23 cellular contexts compared by ENCODE assay signal in genomic region chr4:126539771-126540170, GRCh38.
"Had no signal": no experiment of that assay in that cellular context is flagged by ENCODE, and none has a peak within 500 bp of the region (broad histone marks: within the 10 kb centered on the region; RNA-seq: fewer than 3 reads in every experiment).

No MANE protein-coding gene starts in this region.

- H3K9me3 ChIP-seq: colonic mucosa, esophagus muscularis mucosa, esophagus squamous epithelium, gastrocnemius medialis, gastroesophageal sphincter, heart left ventricle, heart right ventricle had no signal

- H3K27ac ChIP-seq: colonic mucosa, coronary artery, dorsolateral prefrontal cortex, epithelial cell of prostate, esophagus muscularis mucosa, esophagus squamous epithelium, foreskin keratinocyte, gastrocnemius medialis, gastroesophageal sphincter, heart left ventricle, heart right ventricle, hepatocyte had no signal

- H3K4me1 ChIP-seq: colonic mucosa, esophagus muscularis mucosa, esophagus squamous epithelium, foreskin keratinocyte, gastrocnemius medialis, gastroesophageal sphincter, heart left ventricle, heart right ventricle had no signal

- DNase-seq: colonic mucosa; cortex of kidney; dermis blood vessel endothelial cell; dorsolateral prefrontal cortex; effector CD4-positive, alpha-beta T cell; effector CD8-positive, alpha-beta T cell; effector memory CD8-positive, alpha-beta T cell; endodermal cell; erythroblast; esophagus squamous epithelium; foreskin fibroblast; foreskin keratinocyte; foreskin melanocyte; gastrocnemius medialis; glutamatergic neuron; head of caudate nucleus; heart left ventricle; heart right ventricle had no signal

- H3K36me3 ChIP-seq: colonic mucosa, esophagus muscularis mucosa, esophagus squamous epithelium, gastrocnemius medialis, gastroesophageal sphincter, heart left ventricle, heart right ventricle had no signal

- H3K27me3 ChIP-seq: colonic mucosa, dorsolateral prefrontal cortex, esophagus muscularis mucosa, esophagus squamous epithelium, foreskin keratinocyte, gastrocnemius medialis, gastroesophageal sphincter, heart left ventricle, heart right ventricle, hepatocyte had no signal

- H3K4me3 ChIP-seq: colonic mucosa, coronary artery, dorsolateral prefrontal cortex, esophagus muscularis mucosa, esophagus squamous epithelium, gastrocnemius medialis, gastroesophageal sphincter, heart left ventricle, heart right ventricle, hepatocyte had no signal
